ENCODE assay signal across 1 cellular context in the genomic region with DNA sequence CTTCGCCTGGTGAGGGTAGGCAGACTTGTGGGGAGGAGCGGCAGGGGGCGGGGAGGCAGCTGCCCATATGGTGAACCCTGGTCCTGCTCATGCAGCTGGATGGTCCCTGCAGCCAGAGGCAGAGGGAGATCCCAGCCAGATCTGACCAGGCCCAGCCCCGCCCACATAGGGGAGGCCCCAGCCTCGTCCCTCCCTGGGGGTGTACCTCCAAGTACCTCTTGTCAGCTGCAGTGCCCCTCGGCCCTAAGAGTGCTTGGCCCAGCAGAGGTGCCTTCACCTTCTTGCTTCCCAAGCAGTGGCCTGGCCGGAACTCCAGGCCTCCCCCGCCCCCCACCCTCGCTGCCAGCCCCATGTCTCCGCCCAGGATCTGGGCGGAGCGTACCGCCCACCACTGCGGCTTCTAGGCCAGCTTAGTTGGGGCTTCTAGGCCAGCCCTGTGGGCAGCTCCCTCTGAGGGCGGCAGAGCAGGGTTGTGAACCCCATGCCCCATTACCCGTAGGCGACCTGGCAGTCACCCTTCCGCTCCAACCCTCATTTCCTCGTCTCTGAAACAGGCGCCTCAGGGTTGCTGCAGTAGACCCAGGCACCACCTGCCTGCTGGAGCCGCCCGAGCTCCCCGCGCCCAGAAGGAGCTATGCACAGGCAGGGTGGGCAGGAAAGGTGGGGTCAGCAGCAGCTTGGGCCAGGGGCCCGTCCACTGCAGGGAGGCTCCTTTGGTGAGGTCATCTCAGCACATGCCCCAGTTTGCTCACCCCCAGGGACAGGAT.
TF ChIP-seq lines count a peak whose summit lies in the region.

A gene with protein sequence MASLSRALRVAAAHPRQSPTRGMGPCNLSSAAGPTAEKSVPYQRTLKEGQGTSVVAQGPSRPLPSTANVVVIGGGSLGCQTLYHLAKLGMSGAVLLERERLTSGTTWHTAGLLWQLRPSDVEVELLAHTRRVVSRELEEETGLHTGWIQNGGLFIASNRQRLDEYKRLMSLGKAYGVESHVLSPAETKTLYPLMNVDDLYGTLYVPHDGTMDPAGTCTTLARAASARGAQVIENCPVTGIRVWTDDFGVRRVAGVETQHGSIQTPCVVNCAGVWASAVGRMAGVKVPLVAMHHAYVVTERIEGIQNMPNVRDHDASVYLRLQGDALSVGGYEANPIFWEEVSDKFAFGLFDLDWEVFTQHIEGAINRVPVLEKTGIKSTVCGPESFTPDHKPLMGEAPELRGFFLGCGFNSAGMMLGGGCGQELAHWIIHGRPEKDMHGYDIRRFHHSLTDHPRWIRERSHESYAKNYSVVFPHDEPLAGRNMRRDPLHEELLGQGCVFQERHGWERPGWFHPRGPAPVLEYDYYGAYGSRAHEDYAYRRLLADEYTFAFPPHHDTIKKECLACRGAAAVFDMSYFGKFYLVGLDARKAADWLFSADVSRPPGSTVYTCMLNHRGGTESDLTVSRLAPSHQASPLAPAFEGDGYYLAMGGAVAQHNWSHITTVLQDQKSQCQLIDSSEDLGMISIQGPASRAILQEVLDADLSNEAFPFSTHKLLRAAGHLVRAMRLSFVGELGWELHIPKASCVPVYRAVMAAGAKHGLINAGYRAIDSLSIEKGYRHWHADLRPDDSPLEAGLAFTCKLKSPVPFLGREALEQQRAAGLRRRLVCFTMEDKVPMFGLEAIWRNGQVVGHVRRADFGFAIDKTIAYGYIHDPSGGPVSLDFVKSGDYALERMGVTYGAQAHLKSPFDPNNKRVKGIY (minus strand): TSS at position 314 of the 767 bp plus-strand sequence. CDS start 4,179 bp downstream, outside the sequence.

TF ChIP-seq in liver, 16 proteins besides CTCF, POLR2A, EP300 and RAD21 (continued from another document):
- TF ChIP-seq, protein P1, sequence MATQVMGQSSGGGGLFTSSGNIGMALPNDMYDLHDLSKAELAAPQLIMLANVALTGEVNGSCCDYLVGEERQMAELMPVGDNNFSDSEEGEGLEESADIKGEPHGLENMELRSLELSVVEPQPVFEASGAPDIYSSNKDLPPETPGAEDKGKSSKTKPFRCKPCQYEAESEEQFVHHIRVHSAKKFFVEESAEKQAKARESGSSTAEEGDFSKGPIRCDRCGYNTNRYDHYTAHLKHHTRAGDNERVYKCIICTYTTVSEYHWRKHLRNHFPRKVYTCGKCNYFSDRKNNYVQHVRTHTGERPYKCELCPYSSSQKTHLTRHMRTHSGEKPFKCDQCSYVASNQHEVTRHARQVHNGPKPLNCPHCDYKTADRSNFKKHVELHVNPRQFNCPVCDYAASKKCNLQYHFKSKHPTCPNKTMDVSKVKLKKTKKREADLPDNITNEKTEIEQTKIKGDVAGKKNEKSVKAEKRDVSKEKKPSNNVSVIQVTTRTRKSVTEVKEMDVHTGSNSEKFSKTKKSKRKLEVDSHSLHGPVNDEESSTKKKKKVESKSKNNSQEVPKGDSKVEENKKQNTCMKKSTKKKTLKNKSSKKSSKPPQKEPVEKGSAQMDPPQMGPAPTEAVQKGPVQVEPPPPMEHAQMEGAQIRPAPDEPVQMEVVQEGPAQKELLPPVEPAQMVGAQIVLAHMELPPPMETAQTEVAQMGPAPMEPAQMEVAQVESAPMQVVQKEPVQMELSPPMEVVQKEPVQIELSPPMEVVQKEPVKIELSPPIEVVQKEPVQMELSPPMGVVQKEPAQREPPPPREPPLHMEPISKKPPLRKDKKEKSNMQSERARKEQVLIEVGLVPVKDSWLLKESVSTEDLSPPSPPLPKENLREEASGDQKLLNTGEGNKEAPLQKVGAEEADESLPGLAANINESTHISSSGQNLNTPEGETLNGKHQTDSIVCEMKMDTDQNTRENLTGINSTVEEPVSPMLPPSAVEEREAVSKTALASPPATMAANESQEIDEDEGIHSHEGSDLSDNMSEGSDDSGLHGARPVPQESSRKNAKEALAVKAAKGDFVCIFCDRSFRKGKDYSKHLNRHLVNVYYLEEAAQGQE (IDR thresholded peaks at IDR 0.05) = peak; percentile 90
- TF ChIP-seq HNF4A (conservative IDR thresholded peaks at IDR 0.05) (peak in 1 of 2 donors; percentile 66), EGR1 (IDR thresholded peaks at IDR 0.05; ENCODE audit: low read depth in 2 of 2) (peak; percentile 73 to 78), HNF4G (IDR thresholded peaks at IDR 0.05) (no peak), JUND (IDR thresholded peaks at IDR 0.05) (peak in 1 of 2 donors; percentile 38), NR2F2 (IDR thresholded peaks at IDR 0.05) (peak; percentile 46), YY1 (IDR thresholded peaks at IDR 0.05) (peak; percentile 83)
- TF ChIP-seq, protein P2, sequence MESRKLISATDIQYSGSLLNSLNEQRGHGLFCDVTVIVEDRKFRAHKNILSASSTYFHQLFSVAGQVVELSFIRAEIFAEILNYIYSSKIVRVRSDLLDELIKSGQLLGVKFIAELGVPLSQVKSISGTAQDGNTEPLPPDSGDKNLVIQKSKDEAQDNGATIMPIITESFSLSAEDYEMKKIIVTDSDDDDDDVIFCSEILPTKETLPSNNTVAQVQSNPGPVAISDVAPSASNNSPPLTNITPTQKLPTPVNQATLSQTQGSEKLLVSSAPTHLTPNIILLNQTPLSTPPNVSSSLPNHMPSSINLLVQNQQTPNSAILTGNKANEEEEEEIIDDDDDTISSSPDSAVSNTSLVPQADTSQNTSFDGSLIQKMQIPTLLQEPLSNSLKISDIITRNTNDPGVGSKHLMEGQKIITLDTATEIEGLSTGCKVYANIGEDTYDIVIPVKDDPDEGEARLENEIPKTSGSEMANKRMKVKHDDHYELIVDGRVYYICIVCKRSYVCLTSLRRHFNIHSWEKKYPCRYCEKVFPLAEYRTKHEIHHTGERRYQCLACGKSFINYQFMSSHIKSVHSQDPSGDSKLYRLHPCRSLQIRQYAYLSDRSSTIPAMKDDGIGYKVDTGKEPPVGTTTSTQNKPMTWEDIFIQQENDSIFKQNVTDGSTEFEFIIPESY (IDR thresholded peaks at IDR 0.05) = no peak
- TF ChIP-seq, protein P3, sequence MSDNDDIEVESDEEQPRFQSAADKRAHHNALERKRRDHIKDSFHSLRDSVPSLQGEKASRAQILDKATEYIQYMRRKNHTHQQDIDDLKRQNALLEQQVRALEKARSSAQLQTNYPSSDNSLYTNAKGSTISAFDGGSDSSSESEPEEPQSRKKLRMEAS (IDR thresholded peaks at IDR 0.05) = no peak
